Comparison of ENCODE assay signal across 18 cellular contexts in genomic region chr4:32136081-32136787, GRCh38.
"Had no signal": no experiment of that assay in that cellular context is flagged by ENCODE, and none has a peak within 500 bp of the region (broad histone marks: within the 10 kb centered on the region; RNA-seq: fewer than 3 reads in every experiment).

No MANE protein-coding gene starts in this region.

- H3K27me3 ChIP-seq: left lung, tibial nerve had no signal

- H3K36me3 ChIP-seq: left lung, tibial nerve had no signal

- DNase-seq: activated CD4-positive, alpha-beta T cell treated with anti-CD3 and anti-CD28 coated beads, Interleukin-2, amount 10 ng/mL, durations not matched to agents 24 days and 14 days; activated CD8-positive, alpha-beta T cell treated with anti-CD3 and anti-CD28 coated beads, Interleukin-2, amount 10 ng/mL, durations not matched to agents 7 days and 5 days; activated naive CD4-positive, alpha-beta T cell treated with anti-CD3 and anti-CD28 coated beads for 36 hours; activated T-cell treated with anti-CD3 and anti-CD28 coated beads, Interleukin-2, amount 50 U/mL, for 24 hours; anterior cingulate cortex; cerebellar nuclear complex; effector CD4-positive, alpha-beta T cell; hypothalamus; islet precursor cell; left lung; stimulated activated CD4-positive, alpha-beta T cell treated with anti-CD3 and anti-CD28 coated beads, Interleukin-2, amount 100 ng/mL, for 24 hours; stimulated activated naive CD8-positive, alpha-beta T cell treated with anti-CD3 and anti-CD28 coated beads, Interleukin-15, Interleukin-2, amounts not matched to agents 100 U/mL and 50 U/mL, for 24 hours; substantia nigra had no signal

- H3K27me3 Mint-ChIP-seq: activated CD4-positive, alpha-beta T cell treated with anti-CD3 and anti-CD28 coated beads, Interleukin-2, amount 10 ng/mL, durations not matched to agents 24 days and 14 days; activated T-cell treated with anti-CD3 and anti-CD28 coated beads, Interleukin-2, amount 50 U/mL, for 24 hours; progenitor cell of endocrine pancreas had no signal

- H3K4me1 ChIP-seq: left lung, tibial nerve had no signal

- H3K4me3 ChIP-seq: left lung, tibial nerve had no signal

- H3K9me3 ChIP-seq: tibial nerve had no signal

- H3K27ac ChIP-seq: left lung, tibial nerve had no signal

- H3K36me3 Mint-ChIP-seq: brain had no signal

- H3K4me3 Mint-ChIP-seq: activated CD4-positive, alpha-beta T cell treated with anti-CD3 and anti-CD28 coated beads, Interleukin-2, amount 10 ng/mL, durations not matched to agents 24 days and 14 days; activated CD8-positive, alpha-beta T cell treated with anti-CD3 and anti-CD28 coated beads, Interleukin-2, amount 10 ng/mL, durations not matched to agents 7 days and 5 days; activated naive CD4-positive, alpha-beta T cell treated with anti-CD3 and anti-CD28 coated beads for 36 hours; activated T-cell treated with anti-CD3 and anti-CD28 coated beads, Interleukin-2, amount 50 U/mL, for 24 hours; brain; T-helper 1 cell treated with Interleukin-12 subunit alpha and Interleukin-12 subunit beta and Interleukin-4 antibody, amounts not matched to agents 30 μg/mL and 1 μg/mL, for 36 hours had no signal

- H3K9me3 Mint-ChIP-seq: activated CD4-positive, alpha-beta T cell treated with anti-CD3 and anti-CD28 coated beads, Interleukin-2, amount 10 ng/mL, durations not matched to agents 24 days and 14 days had no signal

- H3K27ac Mint-ChIP-seq: activated CD4-positive, alpha-beta T cell treated with anti-CD3 and anti-CD28 coated beads, Interleukin-2, amount 10 ng/mL, durations not matched to agents 24 days and 14 days; activated CD8-positive, alpha-beta T cell treated with anti-CD3 and anti-CD28 coated beads, Interleukin-2, amount 10 ng/mL, durations not matched to agents 7 days and 5 days; activated naive CD4-positive, alpha-beta T cell treated with anti-CD3 and anti-CD28 coated beads for 36 hours; activated T-cell treated with anti-CD3 and anti-CD28 coated beads, Interleukin-2, amount 50 U/mL, for 24 hours; activated T-helper 2 cell treated with anti-CD3 and anti-CD28 coated beads, Interferon-gamma antibody, Interleukin-2, Interleukin-4, amounts not matched to agents 10 μg/mL and 5 μg/mL and 100 μg/mL, durations not matched to agents 14 hours and 24 hours and 36 hours; brain; progenitor cell of endocrine pancreas; T-helper 1 cell treated with Interleukin-12 subunit alpha and Interleukin-12 subunit beta and Interleukin-4 antibody, amounts not matched to agents 30 μg/mL and 1 μg/mL, for 36 hours had no signal

- ATAC-seq: activated CD8-positive, alpha-beta T cell treated with anti-CD3 and anti-CD28 coated beads, Interleukin-2, amount 10 ng/mL, durations not matched to agents 7 days and 5 days; left lung; stimulated activated naive CD8-positive, alpha-beta T cell treated with anti-CD3 and anti-CD28 coated beads, Interleukin-15, Interleukin-2, amounts not matched to agents 100 U/mL and 50 U/mL, for 24 hours had no signal
